Comparison of ENCODE assay signal across 22 cellular contexts in the genomic region with DNA sequence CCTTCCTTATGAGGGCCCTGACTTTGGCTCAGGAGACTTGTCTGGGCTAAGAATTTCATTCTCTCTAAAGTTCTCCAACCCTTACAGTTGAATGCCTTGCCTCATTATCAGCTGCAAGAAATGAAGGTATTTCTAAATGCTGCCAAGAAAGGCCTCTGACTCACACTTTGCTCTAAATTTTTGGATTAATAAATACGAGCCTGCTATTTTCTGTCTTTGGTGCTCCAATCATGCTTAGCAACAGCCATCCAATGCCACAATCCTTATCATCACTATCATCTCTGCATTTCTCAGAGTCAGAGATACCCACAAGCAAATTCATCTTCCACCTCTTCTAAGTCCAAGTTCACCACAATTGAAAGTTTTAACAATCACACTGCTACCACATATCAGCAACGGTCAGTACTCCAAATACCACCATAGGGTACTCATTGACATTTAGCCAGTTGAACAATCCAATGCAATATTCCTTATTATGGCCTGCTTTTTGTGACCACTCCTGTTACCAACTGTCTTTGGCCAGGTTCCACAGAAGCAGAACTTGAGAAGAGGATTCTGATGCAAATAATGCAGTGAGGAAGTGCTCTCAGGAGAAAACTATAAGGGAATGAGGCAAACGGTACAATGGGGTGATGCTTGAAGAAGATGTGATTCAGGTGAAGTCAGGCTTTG. TPM values are rescaled to one million over a fixed set of nuclear protein-coding genes. Genes with fewer than 3 reads are reported as not detected.
DNase-seq lines count a peak whose midpoint lies in the region; ATAC-seq, FAIRE-seq and TF ChIP-seq lines count a peak whose summit lies in the region.
"Had no signal": no experiment of that assay in that cellular context is flagged by ENCODE, and none has a peak within 500 bp of the region (broad histone marks: within the 10 kb centered on the region; RNA-seq: fewer than 3 reads in every experiment).

No MANE protein-coding gene starts in this region.

- BruUV-seq in mammary epithelial cell (replicated peaks; lab: Mats Ljungman, UMichigan) (no TSS peak), MCF 10A (replicated peaks; lab: Mats Ljungman, UMichigan) (no TSS peak)

- H3K4me1 ChIP-seq in mammary epithelial cell (ENCODE audit: insufficient read depth, low read length), result peaks cover 3% of the 10 kb centered on the region
- peaks cover 24% of the 10 kb centered on the region for H3K4me1 ChIP-seq in adipocyte (ENCODE audit: control insufficient read depth, insufficient read depth, low read length)

- no peak overlapping the region for H3K27ac Mint-ChIP-seq in MCF 10A (ENCODE audit: low read depth, unreplicated experiment)
- H3K27ac Mint-ChIP-seq: activated B cell treated with CpG ODN at 0.5 μM for 24 hours; activated T-helper 2 cell treated with anti-CD3 and anti-CD28 coated beads, Interferon-gamma antibody, Interleukin-2, Interleukin-4, amounts not matched to agents 10 μg/mL and 5 μg/mL and 100 μg/mL, durations not matched to agents 14 hours and 24 hours and 36 hours; CD8-positive, alpha-beta T cell; memory B cell had no signal

- no peak overlapping the region for H3K4me3 Mint-ChIP-seq in MCF 10A (ENCODE audit: unreplicated experiment)
- H3K4me3 Mint-ChIP-seq: activated B cell treated with CpG ODN at 0.5 μM for 24 hours; CD8-positive, alpha-beta T cell; memory B cell had no signal

- H3K9me3 Mint-ChIP-seq in MCF 10A (ENCODE audit: unreplicated experiment), result no peaks in the 10 kb centered on the region
- H3K9me3 Mint-ChIP-seq: activated B cell treated with CpG ODN at 0.5 μM for 24 hours; activated T-helper 2 cell treated with anti-CD3 and anti-CD28 coated beads, Interferon-gamma antibody, Interleukin-2, Interleukin-4, amounts not matched to agents 10 μg/mL and 5 μg/mL and 100 μg/mL, durations not matched to agents 14 hours and 24 hours and 36 hours; CD8-positive, alpha-beta T cell; memory B cell had no signal

- no peak overlapping the region for H3K27ac ChIP-seq in mammary epithelial cell (ENCODE audit: insufficient read depth, low read depth, low read length)

- H3K27me3 Mint-ChIP-seq in MCF 10A (ENCODE audit: insufficient read depth, unreplicated experiment), result peaks cover 16% of the 10 kb centered on the region

- POLR2A ChIA-PET in MCF 10A (lab: Yijun Ruan, JAX), result no interaction called here

- H3K36me3 Mint-ChIP-seq in MCF 10A (ENCODE audit: insufficient read depth, unreplicated experiment), result no peaks in the 10 kb centered on the region
- H3K36me3 Mint-ChIP-seq: CD8-positive, alpha-beta T cell; memory B cell had no signal

- no peaks in the 10 kb centered on the region for H3K79me2 ChIP-seq in mammary epithelial cell (ENCODE audit: insufficient read depth, low read length)

- no peak overlapping the region for H2AFZ ChIP-seq in mammary epithelial cell (ENCODE audit: low read depth, low read length)

- dilution Hi-C loops in mammary epithelial cell (cut with HindIII; ENCODE audit: low sequenced_read_pairs), result loop anchor here (5.0 kb wide), 1 partner anchor 44 kb away; no protein-coding TSS in a partner anchor

- no peaks in the 10 kb centered on the region for H3K9me3 ChIP-seq in mammary epithelial cell (replicated peaks; ENCODE audit: insufficient read depth, low read length)
- H3K9me3 ChIP-seq in adipocyte (ENCODE audit: control insufficient read depth, low read length), result no peaks in the 10 kb centered on the region

- FAIRE-seq in urothelium cell line (lab: Jason Lieb, UNC), result no peak
- FAIRE-seq: G401.6 had no signal

- in situ Hi-C loops in mammary epithelial cell (cut with MboI; ENCODE audit: low sequenced_read_pairs in 2 of 2), result no loop called here

- ATAC-seq in GM21447 (IDR thresholded peaks at IDR 0.05; ENCODE audit: unreplicated experiment) (no peak), GM21723 (IDR thresholded peaks at IDR 0.05; ENCODE audit: unreplicated experiment) (no peak)
- ATAC-seq: CD8-positive, alpha-beta T cell had no signal

- CTCF ChIA-PET in mammary epithelial cell (lab: Charles Lee; ENCODE audit: low non-redundant PET) (no interaction called here), MCF 10A (lab: Yijun Ruan, JAX) (interaction anchor here (0.6 to 0.9 kb wide), 2 partner anchors 102 to 1128 kb away, joined by 3 to 4 read pairs; no protein-coding TSS in a partner anchor)

- no peaks in the 10 kb centered on the region for H4K20me1 ChIP-seq in mammary epithelial cell (ENCODE audit: insufficient read depth, low read length)

- TF ChIP-seq CTCF in mammary epithelial cell (conservative IDR thresholded peaks at IDR 0.05 in 1 of 2, IDR thresholded peaks at IDR 0.05 in 1 of 2; ENCODE audit: extremely low read depth in 1 of 2, insufficient read depth in 1 of 2, low read depth in 1 of 2, low read length in 2 of 2) (no peak), MCF 10A (IDR thresholded peaks at IDR 0.05; ENCODE audit: unreplicated experiment) (no peak), fibroblast of pulmonary artery (IDR thresholded peaks at IDR 0.05; ENCODE audit: low read length, missing control alignments) (no peak)

- 27% methylated on average over 3 of the region's 3 CpGs for WGBS in mammary epithelial cell (ENCODE audit: low coverage, missing lambda C conversion rate)

- H3K4me3 ChIP-seq in mammary epithelial cell (replicated peaks in 1 of 3; ENCODE audit: insufficient read depth in 1 of 3, low read depth in 2 of 3, low read length in 3 of 3), result no peak overlapping the region
- peak overlapping the region; percentile 55 for H3K4me3 ChIP-seq in adipocyte (ENCODE audit: low read length)
- no peak overlapping the region for H3K4me3 ChIP-seq in fibroblast of pulmonary artery (replicated peaks; ENCODE audit: low read depth, low read length)
- H3K4me3 ChIP-seq in skeletal muscle cell (ENCODE audit: low read depth, low read length), result no peak overlapping the region
- H3K4me3 ChIP-seq: smooth muscle cell had no signal

- no peaks in the 10 kb centered on the region for H3K27me3 ChIP-seq in mammary epithelial cell (ENCODE audit: insufficient read depth, low read length)
- no peaks in the 10 kb centered on the region for H3K27me3 ChIP-seq in adipocyte (replicated peaks; ENCODE audit: control insufficient read depth, insufficient read depth, low read length)

- H3K9ac ChIP-seq in mammary epithelial cell (ENCODE audit: insufficient read depth, low read length), result no peak overlapping the region
- peak overlapping the region; percentile 46 for H3K9ac ChIP-seq in adipocyte (ENCODE audit: low read length)

- H3K4me2 ChIP-seq in mammary epithelial cell (ENCODE audit: insufficient read depth, low read depth, low read length), result no peak overlapping the region
- H3K4me2 ChIP-seq: smooth muscle cell had no signal

- DNase-seq in mammary epithelial cell, result peak; percentile 24
- DNase-seq in MCF 10A (ENCODE audit: unreplicated experiment), result no peak
- peak; percentile 21 for DNase-seq in adipocyte (ENCODE audit: low read depth)
- peak; percentile 83 for DNase-seq in fibroblast of pulmonary artery (ENCODE audit: low read depth)
- DNase-seq in skeletal muscle cell (ENCODE audit: low read depth), result peak; percentile 25
- DNase-seq in urothelium cell line (ENCODE audit: low spot score), result no peak
- DNase-seq: 8988T; activated B cell treated with CpG ODN at 0.5 μM for 24 hours; amygdala; CD8-positive, alpha-beta T cell; NCI-H1092 treated with DMSO at 0.1 percent for 48 hours; NCI-H2171; NCI-H774 had no signal

- H3K4me1 Mint-ChIP-seq in MCF 10A (ENCODE audit: insufficient read depth, unreplicated experiment), result peaks cover 6% of the 10 kb centered on the region
- H3K4me1 Mint-ChIP-seq: activated B cell treated with CpG ODN at 0.5 μM for 24 hours, memory B cell had no signal

- intact Hi-C loops in mammary epithelial cell (cut with micrococcal nuclease) (no loop called here), MCF 10A (cut with micrococcal nuclease) (no loop called here)

- H3K36me3 ChIP-seq in mammary epithelial cell (ENCODE audit: insufficient read depth, low read length) (no peaks in the 10 kb centered on the region), adipocyte (ENCODE audit: control insufficient read depth, insufficient read depth, low read length, severe bottlenecking) (no peaks in the 10 kb centered on the region)

RNA-seq across cellular contexts. Expression of gene PATE2, which starts 5.7 kb away (rescaled TPM):
- total RNA-seq in mammary epithelial cell, result not detected
- polyA plus RNA-seq in mammary epithelial cell, result not detected
- not detected for polyA minus RNA-seq in mammary epithelial cell
- not detected in 2 replicates for total RNA-seq in MCF 10A (2022)
- total RNA-seq: activated B cell treated with CpG ODN at 0.5 μM for 24 hours; activated CD8-positive, alpha-beta memory T cell treated with anti-CD3 and anti-CD28 coated beads for 36 hours; activated T-helper 2 cell treated with anti-CD3 and anti-CD28 coated beads, Interferon-gamma antibody, Interleukin-2, Interleukin-4, amounts not matched to agents 10 μg/mL and 5 μg/mL and 100 μg/mL, durations not matched to agents 14 hours and 24 hours and 36 hours; CD8-positive, alpha-beta T cell; smooth muscle cell; T-helper 1 cell treated with Interleukin-12 subunit alpha and Interleukin-12 subunit beta and Interleukin-4 antibody, amounts not matched to agents 30 ng/mL and 1 ng/mL, for 36 hours had no signal

RNA-seq across cellular contexts. Expression of gene PATE3, which starts 15.0 kb away (rescaled TPM):
- total RNA-seq in mammary epithelial cell, result not detected
- polyA plus RNA-seq in mammary epithelial cell, result not detected
- not detected for polyA minus RNA-seq in mammary epithelial cell
- total RNA-seq in MCF 10A (2022), result not detected in 2 replicates
- total RNA-seq: activated B cell treated with CpG ODN at 0.5 μM for 24 hours; activated CD8-positive, alpha-beta memory T cell treated with anti-CD3 and anti-CD28 coated beads for 36 hours; activated T-helper 2 cell treated with anti-CD3 and anti-CD28 coated beads, Interferon-gamma antibody, Interleukin-2, Interleukin-4, amounts not matched to agents 10 μg/mL and 5 μg/mL and 100 μg/mL, durations not matched to agents 14 hours and 24 hours and 36 hours; CD8-positive, alpha-beta T cell; dermis microvascular lymphatic vessel endothelial cell; smooth muscle cell; T-helper 1 cell treated with Interleukin-12 subunit alpha and Interleukin-12 subunit beta and Interleukin-4 antibody, amounts not matched to agents 30 ng/mL and 1 ng/mL, for 36 hours had no signal
- polyA plus RNA-seq: smooth muscle cell had no signal

RNA-seq across cellular contexts. Expression of gene PATE1, which starts 26.9 kb away (rescaled TPM):
- total RNA-seq in mammary epithelial cell (not detected), MCF 10A (2022) (not detected in 2 replicates)
- polyA plus RNA-seq in mammary epithelial cell, result not detected
- not detected for polyA minus RNA-seq in mammary epithelial cell
- total RNA-seq: activated B cell treated with CpG ODN at 0.5 μM for 24 hours; activated CD8-positive, alpha-beta memory T cell treated with anti-CD3 and anti-CD28 coated beads for 36 hours; activated T-helper 2 cell treated with anti-CD3 and anti-CD28 coated beads, Interferon-gamma antibody, Interleukin-2, Interleukin-4, amounts not matched to agents 10 μg/mL and 5 μg/mL and 100 μg/mL, durations not matched to agents 14 hours and 24 hours and 36 hours; CD8-positive, alpha-beta T cell; dermis microvascular lymphatic vessel endothelial cell; smooth muscle cell; T-helper 1 cell treated with Interleukin-12 subunit alpha and Interleukin-12 subunit beta and Interleukin-4 antibody, amounts not matched to agents 30 ng/mL and 1 ng/mL, for 36 hours had no signal
- polyA plus RNA-seq: smooth muscle cell had no signal

Comparison
In these comparisons a context has a peak if more than half of its experiments do, and no peak if none do; other contexts are left out.
1. DNase-seq: peak in mammary epithelial cell (single experiment), adipocyte (single experiment), fibroblast of pulmonary artery (single experiment) and skeletal muscle cell (single experiment); none in MCF 10A (single experiment) and urothelium cell line (single experiment).